In the genomic region with DNA sequence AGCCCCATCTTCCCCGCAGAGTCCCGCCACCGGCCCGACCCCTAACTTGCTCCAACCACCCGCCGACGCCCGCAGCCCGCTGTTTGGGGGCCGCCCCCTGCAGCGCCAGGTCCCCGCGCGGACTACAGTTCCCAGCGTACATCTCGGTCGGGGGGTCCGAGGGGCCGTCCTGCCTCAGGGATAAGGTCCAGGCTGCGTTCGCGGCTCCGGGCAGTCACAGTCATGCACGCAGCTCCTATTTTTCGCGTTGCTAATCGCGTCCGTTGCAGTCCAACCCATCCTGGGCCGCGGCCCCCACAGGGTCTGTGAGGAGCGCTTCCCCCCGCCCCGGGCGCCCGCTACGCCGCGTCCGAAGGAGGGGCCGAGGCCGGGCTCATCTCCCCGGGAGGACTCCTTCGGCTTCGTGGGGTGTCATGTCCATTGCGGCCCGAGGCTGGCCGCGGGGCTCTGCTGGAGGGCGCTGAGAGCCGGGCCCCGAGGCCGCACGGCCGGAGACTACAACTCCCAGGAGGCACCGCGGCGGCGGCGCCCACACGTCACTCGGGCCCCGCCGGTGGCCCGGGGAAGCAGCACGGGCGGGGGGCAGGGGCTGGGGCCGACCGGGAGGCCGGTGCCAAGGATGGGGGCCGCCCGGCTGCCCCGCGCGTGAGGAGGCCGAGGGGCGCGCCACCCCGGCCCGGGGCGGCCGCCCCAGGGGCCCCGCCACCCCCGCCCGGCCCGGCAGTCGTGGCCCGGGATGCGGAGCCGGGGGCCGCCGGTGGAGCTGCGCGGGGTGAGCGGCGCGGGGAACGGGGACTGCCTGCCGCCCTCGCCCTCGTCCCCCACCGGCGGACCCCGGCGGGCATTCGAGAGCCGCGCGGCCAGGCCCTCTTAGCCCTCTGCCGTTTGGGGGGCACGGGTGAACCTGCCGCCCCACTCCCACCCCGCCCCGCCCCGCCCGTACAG, we compare ENCODE assay signal across 8 cellular contexts. TPM values are rescaled to one million over a fixed set of nuclear protein-coding genes. Genes with fewer than 3 reads are reported as not detected.
DNase-seq lines count a peak whose midpoint lies in the region; ATAC-seq and TF ChIP-seq lines count a peak whose summit lies in the region.

Gene MAP3K10, plus strand, starts transcription at position 536 of the 945 bp plus-strand sequence. CDS start 606 bp downstream, outside the sequence.

- H3K4me3 ChIP-seq in gastroesophageal sphincter (peak within 1 kb of the TSS; percentile 74 to 97), neutrophil (ENCODE audit: low read depth in 1 of 2, low read length in 1 of 2) (peak within 1 kb of the TSS; percentile 71 to 99)

- DNase-seq in DMS114 treated with DMSO at 0.1 percent for 48 hours (lab: John Stamatoyannopoulos, UW; ENCODE audit: unreplicated experiment), result peak; percentile 32
- peak; percentile 57 for DNase-seq in SIG-M5 treated with dmso at 0.1 percent for 504 hours (lab: John Stamatoyannopoulos, UW; ENCODE audit: unreplicated experiment)
- DNase-seq in activated gamma-delta T cell treated with anti-CD3 and anti-CD28 coated beads, Interleukin-2, amount 50 U/mL, for 16 hours (ENCODE audit: low read depth), result peak; percentile 58
- DNase-seq in superior temporal gyrus (ENCODE audit: extremely low spot score), result peak; percentile 77

- TF ChIP-seq RAD21 in Ishikawa (IDR thresholded peaks at IDR 0.05; ENCODE audit: low read depth), result no peak

- ATAC-seq in GM21528 (IDR thresholded peaks at IDR 0.05; ENCODE audit: low FRiP score, unreplicated experiment), result peak; percentile 79
- peak; percentile 92 for ATAC-seq in gastroesophageal sphincter

- 0% methylated on average over 2 of the region's 116 CpGs; no CpG with 5 or more reads in 1 of the 2 donors for WGBS in gastroesophageal sphincter (ENCODE audit: low coverage in 1 of 2), 2 donors

- no peak for TF ChIP-seq CTCF in gastroesophageal sphincter (IDR thresholded peaks at IDR 0.05)
- TF ChIP-seq CTCF in neutrophil (IDR thresholded peaks at IDR 0.05), result no peak

- H3K4me1 ChIP-seq in gastroesophageal sphincter, result peaks cover 0 to 41% (median 17%) of the 10 kb centered on the region in 3 donors
- H3K4me1 ChIP-seq in neutrophil (ENCODE audit: control insufficient read depth in 1 of 2, insufficient read depth in 1 of 2, low read depth in 1 of 2, low read length in 1 of 2), result peaks cover 14 to 20% of the 10 kb centered on the region in 2 experiments

- H3K27me3 ChIP-seq in gastroesophageal sphincter, result no peaks in the 10 kb centered on the region
- H3K27me3 ChIP-seq in neutrophil, result peaks cover 69% of the 10 kb centered on the region

- no peak for TF ChIP-seq EP300 in Ishikawa (IDR thresholded peaks at IDR 0.05; ENCODE audit: borderline replicate concordance)
- TF ChIP-seq EP300 in gastroesophageal sphincter (IDR thresholded peaks at IDR 0.05), result no peak

- H3K9me3 ChIP-seq in gastroesophageal sphincter (no peaks in the 10 kb centered on the region), neutrophil (no peaks in the 10 kb centered on the region)

- no peaks in the 10 kb centered on the region for H3K36me3 ChIP-seq in gastroesophageal sphincter
- H3K36me3 ChIP-seq in neutrophil, result no peaks in the 10 kb centered on the region

- TF ChIP-seq POLR2A in gastroesophageal sphincter (IDR thresholded peaks at IDR 0.05), result no peak

- H3K27ac ChIP-seq in gastroesophageal sphincter (peak within 1 kb of the TSS; percentile 93 to 100 (median 96)), neutrophil (no peak within 1 kb of the TSS)

TF ChIP-seq in Ishikawa, 13 proteins besides CTCF, POLR2A, EP300 and RAD21:
- TF ChIP-seq, protein P1, sequence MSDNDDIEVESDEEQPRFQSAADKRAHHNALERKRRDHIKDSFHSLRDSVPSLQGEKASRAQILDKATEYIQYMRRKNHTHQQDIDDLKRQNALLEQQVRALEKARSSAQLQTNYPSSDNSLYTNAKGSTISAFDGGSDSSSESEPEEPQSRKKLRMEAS (IDR thresholded peaks at IDR 0.05), result 0 out of 2 replicates have a peak, but pooled peaks have one; percentile 15
- peak; percentile 25; the same call in 1 of the 2 replicates for TF ChIP-seq TCF12 (IDR thresholded peaks at IDR 0.05; ENCODE audit: low read depth)
- no peak for TF ChIP-seq REST (IDR thresholded peaks at IDR 0.05; ENCODE audit: low read depth)
- TF ChIP-seq TAF1 (IDR thresholded peaks at IDR 0.05; ENCODE audit: low read depth), result no peak
- TF ChIP-seq CREB1 (IDR thresholded peaks at IDR 0.05; ENCODE audit: low read depth), result peak; percentile 79
- TF ChIP-seq ZBTB7A (IDR thresholded peaks at IDR 0.05; ENCODE audit: low read depth), result peak; percentile 93
- TF ChIP-seq USF1 (IDR thresholded peaks at IDR 0.05), result no peak
- TF ChIP-seq EGR1 (IDR thresholded peaks at IDR 0.05), result no peak
- TF ChIP-seq TEAD4 (IDR thresholded peaks at IDR 0.05), result no peak
- TF ChIP-seq NFIC (IDR thresholded peaks at IDR 0.05), result no peak
- no peak for TF ChIP-seq CEBPB (IDR thresholded peaks at IDR 0.05)
- TF ChIP-seq YY1 (IDR thresholded peaks at IDR 0.05; ENCODE audit: low read depth), result peak; percentile 25; the same call in 1 of the 2 replicates
- TF ChIP-seq FOXM1 (IDR thresholded peaks at IDR 0.05; ENCODE audit: borderline replicate concordance, low read depth), result no peak
TF ChIP-seq in Ishikawa: peak in this region for 5.

RNA-seq across cellular contexts. Expression of gene MAP3K10, which starts in this region (rescaled TPM):
- total RNA-seq in gastroesophageal sphincter, result 10 to 100 TPM in 3 of 4 donors, 1 to 10 TPM in 1; 9.8 to 21.3 (median 16.4) TPM
